9 cellular contexts compared by ENCODE assay signal in the genomic region with DNA sequence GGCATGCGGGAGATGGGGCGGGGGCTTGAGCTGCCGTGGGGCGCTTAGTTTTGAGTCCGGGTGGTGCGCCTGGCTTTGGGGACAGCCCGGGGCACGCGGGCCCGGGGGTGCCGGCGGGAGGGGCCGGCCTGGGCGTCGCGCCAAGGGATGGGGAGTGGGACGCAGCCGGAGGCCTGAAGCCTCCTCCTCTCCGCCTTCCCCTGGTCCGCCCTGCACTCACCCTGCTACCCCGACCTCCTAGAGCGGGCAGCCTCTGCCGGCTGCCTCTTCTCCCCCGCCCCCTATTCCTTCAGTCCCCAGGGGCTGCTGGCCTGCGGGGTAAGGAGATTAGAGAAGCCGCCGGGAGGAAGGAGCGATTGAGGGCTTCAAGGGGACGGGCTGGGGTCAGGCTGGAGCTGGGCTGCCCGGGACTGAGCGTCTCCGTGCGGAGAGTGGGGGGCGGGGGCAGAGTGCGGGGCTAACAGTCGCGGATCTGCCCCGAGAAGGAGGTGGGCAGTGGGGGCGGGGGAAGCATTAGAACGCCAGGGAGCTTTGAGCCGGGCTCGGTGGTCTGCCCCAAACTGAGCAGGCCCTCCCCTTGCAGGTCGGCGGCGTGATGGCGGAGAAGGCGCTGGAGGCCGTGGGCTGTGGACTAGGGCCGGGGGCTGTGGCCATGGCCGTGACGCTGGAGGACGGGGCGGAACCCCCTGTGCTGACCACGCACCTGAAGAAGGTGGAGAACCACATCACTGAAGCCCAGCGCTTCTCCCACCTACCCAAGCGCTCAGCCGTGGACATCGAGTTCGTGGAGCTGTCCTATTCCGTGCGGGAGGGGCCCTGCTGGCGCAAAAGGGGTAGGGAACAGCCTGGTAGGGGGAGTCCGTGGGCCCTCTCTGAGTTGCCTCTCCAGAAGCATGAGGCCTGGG. TPM values are rescaled to one million over a fixed set of nuclear protein-coding genes. Genes with fewer than 3 reads are reported as not detected.
DNase-seq lines count a peak whose midpoint lies in the region; FAIRE-seq and TF ChIP-seq lines count a peak whose summit lies in the region.
"Had no signal": no experiment of that assay in that cellular context is flagged by ENCODE, and none has a peak within 500 bp of the region (broad histone marks: within the 10 kb centered on the region; RNA-seq: fewer than 3 reads in every experiment).

No MANE protein-coding gene starts in this region.

- H3K4me3 ChIP-seq in DOHH2 (ENCODE audit: low read length): peak overlapping the region; percentile 72
- peak overlapping the region; percentile 58 for H3K4me3 ChIP-seq in NT2/D1 (ENCODE audit: insufficient read length, low read depth)
- peak overlapping the region; percentile 63 to 84 (median 67) for H3K4me3 ChIP-seq in esophagus muscularis mucosa

- no peaks in the 10 kb centered on the region for H3K9me3 ChIP-seq in DOHH2 (ENCODE audit: control insufficient read depth, insufficient read depth, low read length)
- H3K9me3 ChIP-seq in NT2/D1 (ENCODE audit: insufficient read depth, low read length): no peaks in the 10 kb centered on the region
- H3K9me3 ChIP-seq in esophagus muscularis mucosa: no peaks in the 10 kb centered on the region

- H3K4me1 Mint-ChIP-seq in osteocyte (ENCODE audit: unreplicated experiment): peaks cover 13% of the 10 kb centered on the region

- peaks cover 83% of the 10 kb centered on the region for H3K27me3 ChIP-seq in DOHH2 (ENCODE audit: control insufficient read depth, low read length)
- peaks cover 46% of the 10 kb centered on the region for H3K27me3 ChIP-seq in NT2/D1 (ENCODE audit: insufficient read depth, insufficient read length)
- H3K27me3 ChIP-seq in esophagus muscularis mucosa: peaks cover 0 to 8% (median 0%) of the 10 kb centered on the region in 4 donors

- H3K27me3 Mint-ChIP-seq in osteocyte (ENCODE audit: unreplicated experiment): peaks cover 16% of the 10 kb centered on the region

- H3K4me1 ChIP-seq in DOHH2 (ENCODE audit: control insufficient read depth, low read length) (peaks cover 13% of the 10 kb centered on the region), NT2/D1 (ENCODE audit: insufficient read depth, insufficient read length) (peaks cover 8% of the 10 kb centered on the region), esophagus muscularis mucosa (peaks cover 13 to 27% (median 24%) of the 10 kb centered on the region in 4 donors)

- FAIRE-seq in GM12891 (lab: Jason Lieb, UNC): no peak

- TF ChIP-seq POLR2A in esophagus muscularis mucosa (IDR thresholded peaks at IDR 0.05; ENCODE audit: low read depth) (no peak), GM12891 (IDR thresholded peaks at IDR 0.05; ENCODE audit: low read depth, low read length) (no peak)

- no peaks in the 10 kb centered on the region for H3K36me3 ChIP-seq in DOHH2 (ENCODE audit: control insufficient read depth, low read length)
- H3K36me3 ChIP-seq in NT2/D1 (ENCODE audit: insufficient read depth, insufficient read length, low read length): no peaks in the 10 kb centered on the region
- H3K36me3 ChIP-seq in esophagus muscularis mucosa: no peaks in the 10 kb centered on the region

- TF ChIP-seq EP300 in esophagus muscularis mucosa (IDR thresholded peaks at IDR 0.05): no peak

- no peaks in the 10 kb centered on the region for H4K20me1 ChIP-seq in DOHH2 (ENCODE audit: control insufficient read depth, insufficient read depth, low read depth, low read length)

- H3K9ac ChIP-seq in NT2/D1 (ENCODE audit: insufficient read length, low read depth): peak overlapping the region; percentile 73

- peak overlapping the region; percentile 93 for H3K4me2 ChIP-seq in DOHH2 (ENCODE audit: low read length)

- no peaks in the 10 kb centered on the region for H3K79me2 ChIP-seq in DOHH2 (ENCODE audit: control insufficient read depth, low read length)

- H3K36me3 Mint-ChIP-seq in osteocyte (ENCODE audit: unreplicated experiment): no peaks in the 10 kb centered on the region

- no peak overlapping the region for H3K27ac ChIP-seq in DOHH2 (ENCODE audit: low read depth, low read length)
- peak overlapping the region in 1 of 4 donors; percentile 45 for H3K27ac ChIP-seq in esophagus muscularis mucosa (replicated peaks in 1 of 4)

- H3F3A ChIP-seq in DOHH2 (ENCODE audit: control insufficient read depth, insufficient read depth): no peaks in the 10 kb centered on the region

- no peaks in the 10 kb centered on the region for H3K9me2 ChIP-seq in DOHH2 (replicated peaks; ENCODE audit: control insufficient read depth, low read length)

- no peak for TF ChIP-seq CTCF in DOHH2 (IDR thresholded peaks at IDR 0.05; ENCODE audit: low read depth, low read length, poor library complexity, severe bottlenecking)
- TF ChIP-seq CTCF in esophagus muscularis mucosa (IDR thresholded peaks at IDR 0.05): no peak
- no peak for TF ChIP-seq CTCF in osteocyte (IDR thresholded peaks at IDR 0.05)

- H3K9me3 Mint-ChIP-seq in osteocyte (ENCODE audit: unreplicated experiment): no peaks in the 10 kb centered on the region

- peak overlapping the region; percentile 64 for H3K4me3 Mint-ChIP-seq in osteocyte (ENCODE audit: unreplicated experiment)

- 43% methylated on average over 36 of the region's 63 CpGs for WGBS in esophagus muscularis mucosa

- intact Hi-C loops in esophagus muscularis mucosa (cut with DNase I): loop anchor here (5.0 kb wide), 1 partner anchor 48 kb away; no protein-coding TSS in a partner anchor

- H3K27ac Mint-ChIP-seq in osteocyte (ENCODE audit: unreplicated experiment): no peak overlapping the region

- DNase-seq in NT2/D1 (ENCODE audit: low read depth, low spot score) (no peak), esophagus muscularis mucosa (ENCODE audit: extremely low spot score) (no peak), osteocyte (ENCODE audit: extremely low spot score, unreplicated experiment) (no peak), NCI-H2107 treated with DMSO at 0.1 percent for 48 hours (lab: John Stamatoyannopoulos, UW; ENCODE audit: unreplicated experiment) (no peak), GM12891 (ENCODE audit: insufficient read length, low spot score) (no peak), ureter (ENCODE audit: low spot score) (no peak), HuH-7.5 (ENCODE audit: low spot score) (no peak)

TF ChIP-seq in GM12891, 5 proteins besides CTCF, POLR2A, EP300 and RAD21:
- TF ChIP-seq TAF1 (IDR thresholded peaks at IDR 0.05; ENCODE audit: low read depth, low read length) (no peak), SPI1 (IDR thresholded peaks at IDR 0.05; ENCODE audit: low read depth, low read length) (no peak), POU2F2 (IDR thresholded peaks at IDR 0.05; ENCODE audit: low read depth, low read length) (no peak), POLR2AphosphoS5 (IDR thresholded peaks at IDR 0.05; ENCODE audit: low read depth, low read length) (no peak), PAX5 (IDR thresholded peaks at IDR 0.05; ENCODE audit: insufficient read depth, low read length, severe bottlenecking) (no peak)
TF ChIP-seq in GM12891: peak in this region for 0.

RNA-seq across cellular contexts. Expression of a gene that starts 0.8 kb away (rescaled TPM):
- total RNA-seq in esophagus muscularis mucosa (1 to 10 TPM in 1 of 4 donors, under 1 TPM in 3; 0.33 to 1.4 (median 0.60) TPM), osteocyte (0.63 and 0.75 TPM in 2 replicates), ureter (0.42 TPM)
- not detected for polyA plus RNA-seq in GM12891 (2012; ENCODE audit: low read depth, missing spikeins)
- total RNA-seq: M059J had no signal

RNA-seq across cellular contexts. Expression of a gene that starts 18.9 kb away (rescaled TPM):
- total RNA-seq in esophagus muscularis mucosa (10 to 100 TPM; 21.5 to 47.3 (median 27.2) TPM), osteocyte (8.9 and 10.0 TPM in 2 replicates), ureter (31.5 TPM)
- polyA plus RNA-seq in GM12891 (2012; ENCODE audit: low read depth, missing spikeins): 8.2 TPM

RNA-seq across cellular contexts. Expression of a gene that starts 28.2 kb away (rescaled TPM):
- total RNA-seq in esophagus muscularis mucosa (10 to 100 TPM; 22.8 to 30.8 (median 26.4) TPM), osteocyte (26.1 and 27.6 TPM in 2 replicates), ureter (28.8 TPM)
- polyA plus RNA-seq in GM12891 (2012; ENCODE audit: low read depth, missing spikeins): 9.4 TPM

RNA-seq across cellular contexts. Expression of a gene that starts 35.7 kb away (rescaled TPM):
- total RNA-seq in esophagus muscularis mucosa (under 1 TPM in 1 of 4 donors, not detected in 3; 0.29 TPM), osteocyte (not detected in 2 replicates), ureter (1.7 TPM)
- polyA plus RNA-seq in GM12891 (2012; ENCODE audit: low read depth, missing spikeins): not detected
- total RNA-seq: M059J had no signal

RNA-seq across cellular contexts. Expression of a gene that starts 42.5 kb away (rescaled TPM):
- 10 to 100 TPM in 2 of 4 donors, 1 to 10 TPM in 2; 7.5 to 15.2 (median 9.4) TPM for total RNA-seq in esophagus muscularis mucosa
- total RNA-seq in osteocyte: 10.9 and 11.7 TPM in 2 replicates
- 3.7 TPM for polyA plus RNA-seq in GM12891 (2012; ENCODE audit: low read depth, missing spikeins)
- 10.1 TPM for total RNA-seq in ureter
